In the genomic region with DNA sequence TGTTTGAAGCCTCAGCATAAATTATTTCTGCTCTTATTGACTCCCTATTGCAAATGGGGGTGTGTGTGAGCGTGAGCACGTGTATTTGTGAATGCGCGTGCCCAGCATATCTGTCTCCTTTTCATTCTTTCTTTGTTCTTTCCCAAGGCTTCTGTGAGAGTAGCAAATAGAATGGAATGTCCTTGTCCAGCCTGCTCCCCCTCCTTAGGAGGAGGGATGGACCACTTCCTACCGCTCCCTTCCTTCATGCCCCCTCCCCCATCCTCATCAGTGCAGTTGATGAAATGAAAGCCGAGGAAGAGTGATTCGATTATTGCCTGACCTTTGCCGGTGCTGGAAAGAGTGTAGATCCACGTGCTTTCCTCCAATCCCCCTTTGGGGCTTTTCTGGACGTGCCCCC, we compare ENCODE assay signal across 18 cellular contexts.
DNase-seq lines count a peak whose midpoint lies in the region; ATAC-seq and TF ChIP-seq lines count a peak whose summit lies in the region.
"Had no signal": no experiment of that assay in that cellular context is flagged by ENCODE, and none has a peak within 500 bp of the region (broad histone marks: within the 10 kb centered on the region; RNA-seq: fewer than 3 reads in every experiment).

No MANE protein-coding gene starts in this region.

- H2AFZ ChIP-seq in GM23248 = peak overlapping the region; percentile 59
- no peak overlapping the region for H2AFZ ChIP-seq in PC-3 (ENCODE audit: low read length)

- in situ Hi-C loops in GM23248 (cut with MboI) = no loop called here
- in situ Hi-C loops in gastrocnemius medialis (cut with MboI; ENCODE audit: low sequenced_read_pairs in 4 of 4) = no loop called here

- no peaks in the 10 kb centered on the region for H3K9me3 ChIP-seq in GM23248 (ENCODE audit: low read depth)
- H3K9me3 ChIP-seq in gastrocnemius medialis = no peaks in the 10 kb centered on the region
- H3K9me3 ChIP-seq in PC-3 (ENCODE audit: low read length) = no peaks in the 10 kb centered on the region
- no peaks in the 10 kb centered on the region for H3K9me3 ChIP-seq in upper lobe of left lung
- H3K9me3 ChIP-seq: left lung had no signal

- H3K9me2 ChIP-seq in GM23248 (ENCODE audit: insufficient read depth) = no peaks in the 10 kb centered on the region
- no peaks in the 10 kb centered on the region for H3K9me2 ChIP-seq in PC-3 (replicated peaks; ENCODE audit: low read length)

- peaks cover 10% of the 10 kb centered on the region for H3K4me1 ChIP-seq in GM23248 (ENCODE audit: insufficient read depth)
- H3K4me1 ChIP-seq in gastrocnemius medialis = peaks cover 0 to 8% of the 10 kb centered on the region in 2 donors
- H3K4me1 ChIP-seq in PC-3 (ENCODE audit: insufficient read depth, low read length) = no peaks in the 10 kb centered on the region
- H3K4me1 ChIP-seq in upper lobe of left lung = peaks cover 0 to 15% (median 5%) of the 10 kb centered on the region in 4 donors

- TF ChIP-seq CTCF in gastrocnemius medialis (IDR thresholded peaks at IDR 0.05 in 4 of 5, conservative IDR thresholded peaks at IDR 0.05 in 1 of 5) (no peak), PC-3 (conservative IDR thresholded peaks at IDR 0.05; ENCODE audit: low read depth, low read length) (no peak), foreskin fibroblast (IDR thresholded peaks at IDR 0.05; ENCODE audit: low read depth, low read length) (no peak), upper lobe of left lung (IDR thresholded peaks at IDR 0.05) (no peak)

- H3K79me2 ChIP-seq in GM23248 (ENCODE audit: insufficient read depth) (no peaks in the 10 kb centered on the region), PC-3 (ENCODE audit: low read length) (no peaks in the 10 kb centered on the region)

- intact Hi-C loops in gastrocnemius medialis (cut with DNase I; ENCODE audit: low total_unique reads) (loop anchor here (10.0 kb wide), 1 partner anchor 294 kb away; no protein-coding TSS in a partner anchor), PC-3 (cut with micrococcal nuclease) (no loop called here)

- 35 to 43% methylated on average over 10 of the region's 10 CpGs for WGBS in GM23248 (ENCODE audit: low coverage in 1 of 2, low lambda C conversion rate in 2 of 2, missing lambda C conversion rate in 2 of 2), 2 experiments
- 59 to 68% methylated on average over 10 of the region's 10 CpGs for WGBS in upper lobe of left lung, 2 donors

- H3K4me2 ChIP-seq in GM23248 (ENCODE audit: unreplicated experiment) (peak overlapping the region; percentile 17), PC-3 (ENCODE audit: low read length) (no peak overlapping the region)

- no peak for TF ChIP-seq POLR2A in gastrocnemius medialis (IDR thresholded peaks at IDR 0.05)
- TF ChIP-seq POLR2A in upper lobe of left lung (IDR thresholded peaks at IDR 0.05) = no peak

- POLR2A ChIA-PET in PC-3 (lab: Charles Lee; ENCODE audit: unreplicated experiment) = no interaction called here

- H3K36me3 ChIP-seq in GM23248 (ENCODE audit: low read depth) (no peaks in the 10 kb centered on the region), gastrocnemius medialis (no peaks in the 10 kb centered on the region), PC-3 (ENCODE audit: low read depth, low read length) (no peaks in the 10 kb centered on the region), upper lobe of left lung (no peaks in the 10 kb centered on the region)
- H3K36me3 ChIP-seq: cardiac muscle cell, left lung had no signal

- H3K9ac ChIP-seq in GM23248 (no peak overlapping the region), PC-3 (ENCODE audit: low read length) (no peak overlapping the region)

- H3K4me3 ChIP-seq in GM23248 (peak overlapping the region; percentile 52; the same call in 1 of the 2 replicates), gastrocnemius medialis (peak overlapping the region; percentile 24 to 32 (median 29)), PC-3 (ENCODE audit: low read length) (no peak overlapping the region), foreskin fibroblast (ENCODE audit: low read depth in 1 of 2, low read length in 2 of 2) (no peak overlapping the region), upper lobe of left lung (peak overlapping the region in 1 of 4 donors; percentile 7)
- H3K4me3 ChIP-seq: cardiac muscle cell, left lung had no signal

- H4K20me1 ChIP-seq in GM23248 (ENCODE audit: insufficient read depth) = no peaks in the 10 kb centered on the region
- H4K20me1 ChIP-seq in PC-3 (ENCODE audit: low read length) = no peaks in the 10 kb centered on the region

- DNase-seq in GM23248 = peak; percentile 5
- peak; percentile 59 for DNase-seq in astrocyte of the hippocampus (ENCODE audit: low read depth, low spot score)
- DNase-seq in iPS DF 19.7 (ENCODE audit: low read depth, low spot score) = peak; percentile 17
- no peak for DNase-seq in gastrocnemius medialis
- no peak for DNase-seq in PC-3
- DNase-seq in NCI-H1694 (lab: John Stamatoyannopoulos, UW) = no peak
- no peak for DNase-seq in foreskin fibroblast
- no peak for DNase-seq in upper lobe of left lung
- DNase-seq: activated CD4-positive, CD25-positive, alpha-beta regulatory T cell treated with anti-CD3 and anti-CD28 coated beads, Interleukin-2, amount 50 U/mL, for 72 hours; activated CD8-positive, alpha-beta memory T cell treated with anti-CD3 and anti-CD28 coated beads, Interleukin-2, amount 50 U/mL, for 4 hours; activated naive CD4-positive, alpha-beta T cell treated with anti-CD3 and anti-CD28 coated beads for 36 hours; GOT3; left lung; naive thymus-derived CD4-positive, alpha-beta T cell; NCI-H187; NCI-H524; T-helper 17 cell had no signal

- BruUV-seq in PC-3 (replicated peaks; lab: Mats Ljungman, UMichigan) = no TSS peak

- no peak for TF ChIP-seq EP300 in upper lobe of left lung (IDR thresholded peaks at IDR 0.05)

- CTCF ChIA-PET in PC-3 (lab: Charles Lee) = no interaction called here

- no peaks in the 10 kb centered on the region for H3F3A ChIP-seq in GM23248 (ENCODE audit: insufficient read depth)
- H3F3A ChIP-seq in PC-3 (ENCODE audit: low read length, unreplicated experiment) = no peaks in the 10 kb centered on the region

- ATAC-seq in gastrocnemius medialis (peak in 1 of 2 donors; percentile 35), PC-3 (no peak), upper lobe of left lung (ENCODE audit: low FRiP score in 2 of 2) (no peak)
- ATAC-seq: naive thymus-derived CD4-positive, alpha-beta T cell; T-helper 17 cell had no signal

- H3K27ac ChIP-seq in GM23248 = no peak overlapping the region
- H3K27ac ChIP-seq in gastrocnemius medialis = peak overlapping the region in 2 of 4 donors; percentile 21 to 22
- no peak overlapping the region for H3K27ac ChIP-seq in PC-3 (ENCODE audit: low read length)
- H3K27ac ChIP-seq in upper lobe of left lung = no peak overlapping the region
- H3K27ac ChIP-seq: cardiac muscle cell, left lung had no signal

- H3K27me3 ChIP-seq in GM23248 (replicated peaks; ENCODE audit: insufficient read depth) (no peaks in the 10 kb centered on the region), gastrocnemius medialis (no peaks in the 10 kb centered on the region), PC-3 (ENCODE audit: low read length) (no peaks in the 10 kb centered on the region), upper lobe of left lung (no peaks in the 10 kb centered on the region)
- H3K27me3 ChIP-seq: cardiac muscle cell, left lung had no signal

Comparison
In these comparisons a context has a peak if more than half of its experiments do, and no peak if none do; other contexts are left out.
1. DNase-seq: peak in GM23248 (single experiment), astrocyte of the hippocampus (single experiment) and iPS DF 19.7 (single experiment); none in gastrocnemius medialis (0 of 2), PC-3 (single experiment), NCI-H1694 (single experiment), foreskin fibroblast (0 of 2) and upper lobe of left lung (0 of 2).
2. H3K4me3 ChIP-seq: peak in GM23248 (single experiment) and gastrocnemius medialis (4 of 4); none in PC-3 (single experiment) and foreskin fibroblast (0 of 2).